Comparison of ENCODE assay signal across 8 cellular contexts in genomic region chr12:30794591-30795409, GRCh38. TPM values are rescaled to one million over a fixed set of nuclear protein-coding genes. Genes with fewer than 3 reads are reported as not detected.
DNase-seq lines count a peak whose midpoint lies in the region; ATAC-seq and TF ChIP-seq lines count a peak whose summit lies in the region.

No MANE protein-coding gene starts in this region.

- CTCF ChIA-PET in MCF 10A (lab: Yijun Ruan, JAX) = interaction anchor here (0.7 to 6.2 kb wide), 4 partner anchors 13 to 70 kb away, joined by 3 to 37 read pairs (median 16); partner anchors contain the start of gene CAPRIN2

- no peak for TF ChIP-seq CTCF in MCF 10A (IDR thresholded peaks at IDR 0.05; ENCODE audit: unreplicated experiment)

- H3K4me3 Mint-ChIP-seq in MCF 10A (ENCODE audit: unreplicated experiment) = peak overlapping the region; percentile 79

- DNase-seq in EL (peak; percentile 86), NCI-H460 (ENCODE audit: extremely low read depth, low read depth) (peak; percentile 77), MCF 10A (ENCODE audit: unreplicated experiment) (peak; percentile 92), NCI-H2029 (lab: John Stamatoyannopoulos, UW) (no peak), DMS 273 (lab: John Stamatoyannopoulos, UW; ENCODE audit: unreplicated experiment) (no peak)

- TSS peak; percentile 66 for BruUV-seq in MCF 10A (replicated peaks; lab: Mats Ljungman, UMichigan)

- H3K27me3 Mint-ChIP-seq in MCF 10A (ENCODE audit: insufficient read depth, unreplicated experiment) = no peaks in the 10 kb centered on the region

- no peaks in the 10 kb centered on the region for H3K9me3 Mint-ChIP-seq in MCF 10A (ENCODE audit: unreplicated experiment)

- H3K4me1 Mint-ChIP-seq in MCF 10A (ENCODE audit: insufficient read depth, unreplicated experiment) = peaks cover 49% of the 10 kb centered on the region

- POLR2A ChIA-PET in MCF 10A (lab: Yijun Ruan, JAX) = interaction anchor here (0.6 to 4.4 kb wide), 12 partner anchors 12 to 112 kb away, joined by 3 to 81 read pairs (median 3); partner anchors contain the start of genes CAPRIN2 and IPO8

- peak overlapping the region; percentile 67 for H3K27ac Mint-ChIP-seq in MCF 10A (ENCODE audit: low read depth, unreplicated experiment)

- peak overlapping the region; percentile 46 for H3K27ac ChIP-seq in layer of hippocampus (ENCODE audit: low read depth, low read length)

- H3K27me3 ChIP-seq in layer of hippocampus (ENCODE audit: control insufficient read depth, insufficient read depth, low read length) = no peaks in the 10 kb centered on the region

- intact Hi-C loops in MCF 10A (cut with micrococcal nuclease) = loop anchor here (1.0 kb wide), 2 partner anchors 39 to 99 kb away; partner anchors contain the start of gene IPO8

- ATAC-seq in HG03460 (IDR thresholded peaks at IDR 0.05; ENCODE audit: unreplicated experiment) = no peak
- ATAC-seq in GM21723 (IDR thresholded peaks at IDR 0.05; ENCODE audit: unreplicated experiment) = no peak

- peaks cover 9% of the 10 kb centered on the region for H3K36me3 Mint-ChIP-seq in MCF 10A (ENCODE audit: insufficient read depth, unreplicated experiment)

RNA-seq across cellular contexts. Expression of gene CAPRIN2, which starts 40.0 kb away (rescaled TPM):
- 11.4 and 14.9 TPM in 2 replicates for total RNA-seq in NCI-H460 (2014; rRNA removed; shearing (Covaris generic))
- polyA plus RNA-seq in NCI-H460 (2014; cell fraction: nucleus; rRNA removed) = 48.0 and 64.9 TPM in 2 replicates
- total RNA-seq in MCF 10A (2022) = 33.0 and 33.3 TPM in 2 replicates

Comparison
In these comparisons a context has a peak if more than half of its experiments do, and no peak if none do; other contexts are left out.
1. DNase-seq: peak in EL (single experiment), NCI-H460 (single experiment) and MCF 10A (single experiment); none in NCI-H2029 (single experiment) and DMS 273 (single experiment).